ENCODE assay signal across 8 cellular contexts in genomic region chr20:20668639-20669038, GRCh38. TPM values are rescaled to one million over a fixed set of nuclear protein-coding genes. Genes with fewer than 3 reads are reported as not detected.
DNase-seq lines count a peak whose midpoint lies in the region; ATAC-seq lines count a peak whose summit lies in the region.

No MANE protein-coding gene starts in this region.

- ATAC-seq in GM19397 (IDR thresholded peaks at IDR 0.05; ENCODE audit: unreplicated experiment), result peak; percentile 97
- peak; percentile 97 for ATAC-seq in HG03196 (IDR thresholded peaks at IDR 0.05; ENCODE audit: unreplicated experiment)
- no peak for ATAC-seq in activated T-helper 17 cell treated with anti-CD3 and anti-CD28 coated beads, Interleukin-2, amount 50 U/mL, for 72 hours (replicated peaks)
- no peak for ATAC-seq in activated naive CD4-positive, alpha-beta T cell treated with anti-CD3 and anti-CD28 coated beads, Interleukin-2, amount 50 U/mL, for 72 hours

- no peaks in the 10 kb centered on the region for H3K27me3 ChIP-seq in BLaER1

- DNase-seq in SHP77 (lab: John Stamatoyannopoulos, UW), result no peak
- DNase-seq in activated naive CD4-positive, alpha-beta T cell treated with anti-CD3 and anti-CD28 coated beads, Interleukin-2, amount 50 U/mL, for 72 hours (ENCODE audit: low spot score in 2 of 2), result no peak
- no peak for DNase-seq in activated gamma-delta T cell (lab: John Stamatoyannopoulos, UW)
- DNase-seq in DMS 273 (lab: John Stamatoyannopoulos, UW; ENCODE audit: unreplicated experiment), result no peak

- H3K27ac Mint-ChIP-seq in activated T-helper 17 cell treated with anti-CD3 and anti-CD28 coated beads, Interleukin-2, amount 50 U/mL, for 72 hours, result peak overlapping the region; percentile 28
- H3K27ac Mint-ChIP-seq in activated naive CD4-positive, alpha-beta T cell treated with anti-CD3 and anti-CD28 coated beads, Interleukin-2, amount 50 U/mL, for 72 hours, result no peak overlapping the region

- peaks cover 22% of the 10 kb centered on the region for H3K4me1 Mint-ChIP-seq in activated T-helper 17 cell treated with anti-CD3 and anti-CD28 coated beads, Interleukin-2, amount 50 U/mL, for 72 hours

- H3K9ac ChIP-seq in BLaER1, result no peak overlapping the region

- H3K27ac ChIP-seq in BLaER1, result no peak overlapping the region

- H3K4me3 ChIP-seq in BLaER1, result no peak overlapping the region

- no peaks in the 10 kb centered on the region for H3K36me3 ChIP-seq in BLaER1

- no peaks in the 10 kb centered on the region for H3K27me3 Mint-ChIP-seq in activated T-helper 17 cell treated with anti-CD3 and anti-CD28 coated beads, Interleukin-2, amount 50 U/mL, for 72 hours

- H3K36me3 Mint-ChIP-seq in activated T-helper 17 cell treated with anti-CD3 and anti-CD28 coated beads, Interleukin-2, amount 50 U/mL, for 72 hours (ENCODE audit: low read depth), result peaks cover 3% of the 10 kb centered on the region
- peaks cover 0 to 5% of the 10 kb centered on the region in 2 donors for H3K36me3 Mint-ChIP-seq in activated naive CD4-positive, alpha-beta T cell treated with anti-CD3 and anti-CD28 coated beads, Interleukin-2, amount 50 U/mL, for 72 hours

- H3K4me3 Mint-ChIP-seq in activated T-helper 17 cell treated with anti-CD3 and anti-CD28 coated beads, Interleukin-2, amount 50 U/mL, for 72 hours, result no peak overlapping the region

- peaks cover 28% of the 10 kb centered on the region for H3K4me1 ChIP-seq in BLaER1

- H4K20me1 ChIP-seq in BLaER1, result peaks cover 25% of the 10 kb centered on the region

- no peaks in the 10 kb centered on the region for H3K9me3 Mint-ChIP-seq in activated T-helper 17 cell treated with anti-CD3 and anti-CD28 coated beads, Interleukin-2, amount 50 U/mL, for 72 hours
- H3K9me3 Mint-ChIP-seq in activated naive CD4-positive, alpha-beta T cell treated with anti-CD3 and anti-CD28 coated beads, Interleukin-2, amount 50 U/mL, for 72 hours, result no peaks in the 10 kb centered on the region

- no peaks in the 10 kb centered on the region for H3K9me3 ChIP-seq in BLaER1

- peak overlapping the region; percentile 45 for H3K4me2 ChIP-seq in BLaER1

RNA-seq across cellular contexts. Expression of gene RALGAPA2, which starts 43.8 kb away (rescaled TPM):
- total RNA-seq in activated T-helper 17 cell treated with anti-CD3 and anti-CD28 coated beads, Interleukin-2, amount 50 U/mL, for 72 hours, result 10 to 100 TPM; 19.2 to 23.2 TPM
- 10 to 100 TPM; 24.9 to 33.1 TPM for total RNA-seq in activated naive CD4-positive, alpha-beta T cell treated with anti-CD3 and anti-CD28 coated beads, Interleukin-2, amount 50 U/mL, for 72 hours

Comparison
In these comparisons a context has a peak if more than half of its experiments do, and no peak if none do; other contexts are left out.
1. ATAC-seq: peak in GM19397 (single experiment) and HG03196 (single experiment); none in activated T-helper 17 cell treated with anti-CD3 and anti-CD28 coated beads, Interleukin-2, amount 50 U/mL, for 72 hours (single experiment) and activated naive CD4-positive, alpha-beta T cell treated with anti-CD3 and anti-CD28 coated beads, Interleukin-2, amount 50 U/mL, for 72 hours (0 of 2).